Comparison of ENCODE assay signal across 16 cellular contexts in genomic region chr2:162014751-162015150, GRCh38. TPM values are rescaled to one million over a fixed set of nuclear protein-coding genes. Genes with fewer than 3 reads are reported as not detected.
DNase-seq lines count a peak whose midpoint lies in the region; ATAC-seq and TF ChIP-seq lines count a peak whose summit lies in the region.
"Had no signal": no experiment of that assay in that cellular context is flagged by ENCODE, and none has a peak within 500 bp of the region (broad histone marks: within the 10 kb centered on the region; RNA-seq: fewer than 3 reads in every experiment).

No MANE protein-coding gene starts in this region.

- H3K36me3 Mint-ChIP-seq in activated CD4-positive, alpha-beta T cell treated with anti-CD3 and anti-CD28 coated beads for 36 hours (ENCODE audit: low read depth) = peaks cover 17% of the 10 kb centered on the region
- H3K36me3 Mint-ChIP-seq in activated T-helper 2 cell treated with anti-CD3 and anti-CD28 coated beads, Interferon-gamma antibody, Interleukin-2, Interleukin-4, amounts not matched to agents 10 μg/mL and 5 μg/mL and 100 μg/mL, durations not matched to agents 14 hours and 24 hours and 36 hours (ENCODE audit: low read depth) = peaks cover 92% of the 10 kb centered on the region
- H3K36me3 Mint-ChIP-seq in progenitor cell of endocrine pancreas (ENCODE audit: insufficient read depth) = no peaks in the 10 kb centered on the region
- H3K36me3 Mint-ChIP-seq: stimulated activated memory B cell treated with anti-CD40 and anti-IgM and Interleukin-4, amounts not matched to agents 10 μg/mL and 1 μg/mL and 100 μg/mL, for 72 hours had no signal

- H3K27ac ChIP-seq in KOPT-K1 (ENCODE audit: low read depth, low read length, poor library complexity, severe bottlenecking) (peak overlapping the region; percentile 98), lower lobe of right lung (peak overlapping the region; percentile 66)

- H3K27me3 Mint-ChIP-seq in activated CD4-positive, alpha-beta T cell treated with anti-CD3 and anti-CD28 coated beads for 36 hours = no peaks in the 10 kb centered on the region
- H3K27me3 Mint-ChIP-seq in activated T-helper 2 cell treated with anti-CD3 and anti-CD28 coated beads, Interferon-gamma antibody, Interleukin-2, Interleukin-4, amounts not matched to agents 10 μg/mL and 5 μg/mL and 100 μg/mL, durations not matched to agents 14 hours and 24 hours and 36 hours (ENCODE audit: low read depth) = no peaks in the 10 kb centered on the region
- H3K27me3 Mint-ChIP-seq in progenitor cell of endocrine pancreas = peaks cover 6% of the 10 kb centered on the region

- CTCF ChIA-PET in activated CD4-positive, alpha-beta T cell treated with anti-CD3 and anti-CD28 coated beads for 36 hours (lab: Charles Lee) = interaction anchor here (1.5 to 2.2 kb wide), 3 partner anchors 9 to 22 kb away, joined by 3 to 8 read pairs (median 4); no protein-coding TSS in a partner anchor

- no peak overlapping the region for H3K4me3 ChIP-seq in lower lobe of right lung
- H3K4me3 ChIP-seq: adrenal gland, left ventricle myocardium inferior, smooth muscle cell had no signal

- no peaks in the 10 kb centered on the region for H3K27me3 ChIP-seq in lower lobe of right lung (ENCODE audit: low read depth)

- TF ChIP-seq CTCF in lower lobe of right lung (IDR thresholded peaks at IDR 0.05) (no peak), progenitor cell of endocrine pancreas (IDR thresholded peaks at IDR 0.05; ENCODE audit: unreplicated experiment) (no peak)

- peaks cover 6% of the 10 kb centered on the region for H3K4me1 ChIP-seq in lower lobe of right lung
- H3K4me1 ChIP-seq: adrenal gland had no signal

- POLR2A ChIA-PET in activated CD4-positive, alpha-beta T cell treated with anti-CD3 and anti-CD28 coated beads for 36 hours (lab: Charles Lee) = no interaction called here

- no peaks in the 10 kb centered on the region for H3K9me3 ChIP-seq in KOPT-K1 (ENCODE audit: insufficient read depth, low read length, poor library complexity, severe bottlenecking)
- H3K9me3 ChIP-seq in lower lobe of right lung = no peaks in the 10 kb centered on the region
- H3K9me3 ChIP-seq: adrenal gland, left ventricle myocardium inferior had no signal

- peaks cover 2% of the 10 kb centered on the region for H3K9me3 Mint-ChIP-seq in activated CD4-positive, alpha-beta T cell treated with anti-CD3 and anti-CD28 coated beads for 36 hours (ENCODE audit: low read depth)
- no peaks in the 10 kb centered on the region for H3K9me3 Mint-ChIP-seq in activated T-helper 2 cell treated with anti-CD3 and anti-CD28 coated beads, Interferon-gamma antibody, Interleukin-2, Interleukin-4, amounts not matched to agents 10 μg/mL and 5 μg/mL and 100 μg/mL, durations not matched to agents 14 hours and 24 hours and 36 hours
- H3K9me3 Mint-ChIP-seq in progenitor cell of endocrine pancreas (ENCODE audit: low read depth) = no peaks in the 10 kb centered on the region
- H3K9me3 Mint-ChIP-seq: stimulated activated memory B cell treated with anti-CD40 and anti-IgM and Interleukin-4, amounts not matched to agents 10 μg/mL and 1 μg/mL and 100 μg/mL, for 72 hours had no signal

- ATAC-seq in activated CD4-positive, alpha-beta T cell treated with anti-CD3 and anti-CD28 coated beads for 36 hours = no peak
- ATAC-seq in lower lobe of right lung = no peak
- ATAC-seq: stimulated activated memory B cell treated with anti-CD40 and anti-IgM and Interleukin-4, amounts not matched to agents 10 μg/mL and 1 μg/mL and 100 μg/mL, for 72 hours had no signal

- peak overlapping the region; percentile 55 for H3K27ac Mint-ChIP-seq in activated CD4-positive, alpha-beta T cell treated with anti-CD3 and anti-CD28 coated beads for 36 hours
- peak overlapping the region; percentile 46 for H3K27ac Mint-ChIP-seq in activated T-helper 2 cell treated with anti-CD3 and anti-CD28 coated beads, Interferon-gamma antibody, Interleukin-2, Interleukin-4, amounts not matched to agents 10 μg/mL and 5 μg/mL and 100 μg/mL, durations not matched to agents 14 hours and 24 hours and 36 hours
- no peak overlapping the region for H3K27ac Mint-ChIP-seq in progenitor cell of endocrine pancreas
- H3K27ac Mint-ChIP-seq: stimulated activated memory B cell treated with anti-CD40 and anti-IgM and Interleukin-4, amounts not matched to agents 10 μg/mL and 1 μg/mL and 100 μg/mL, for 72 hours had no signal

- no peak for DNase-seq in activated CD4-positive, alpha-beta T cell treated with anti-CD3 and anti-CD28 coated beads for 36 hours
- DNase-seq in activated CD4-positive, alpha-beta T cell treated with anti-CD3 and anti-CD28 coated beads, Interleukin-2, amount 50 U/mL, for 48 hours = no peak
- no peak for DNase-seq in activated T-helper 2 cell treated with anti-CD3 and anti-CD28 coated beads, Interferon-gamma antibody, Interleukin-2, Interleukin-4, amounts not matched to agents 10 μg/mL and 5 μg/mL and 100 μg/mL, durations not matched to agents 14 hours and 24 hours and 36 hours (ENCODE audit: low spot score)
- DNase-seq in lower lobe of right lung = no peak
- no peak for DNase-seq in NCI-H128 (lab: John Stamatoyannopoulos, UW; ENCODE audit: unreplicated experiment)
- DNase-seq in progenitor cell of endocrine pancreas (ENCODE audit: low spot score, unreplicated experiment) = no peak
- no peak for DNase-seq in NCI-H526 (lab: John Stamatoyannopoulos, UW)
- DNase-seq: adrenal gland, EL, left ventricle myocardium inferior, NCI-H1105, posterior cingulate gyrus, trophoblast cell had no signal

- no peak overlapping the region for H3K4me3 Mint-ChIP-seq in activated CD4-positive, alpha-beta T cell treated with anti-CD3 and anti-CD28 coated beads for 36 hours
- no peak overlapping the region for H3K4me3 Mint-ChIP-seq in activated T-helper 2 cell treated with anti-CD3 and anti-CD28 coated beads, Interferon-gamma antibody, Interleukin-2, Interleukin-4, amounts not matched to agents 10 μg/mL and 5 μg/mL and 100 μg/mL, durations not matched to agents 14 hours and 24 hours and 36 hours (ENCODE audit: low read depth)
- H3K4me3 Mint-ChIP-seq in progenitor cell of endocrine pancreas (ENCODE audit: low read depth) = no peak overlapping the region
- H3K4me3 Mint-ChIP-seq: stimulated activated memory B cell treated with anti-CD40 and anti-IgM and Interleukin-4, amounts not matched to agents 10 μg/mL and 1 μg/mL and 100 μg/mL, for 72 hours had no signal

- H3K4me1 Mint-ChIP-seq in activated CD4-positive, alpha-beta T cell treated with anti-CD3 and anti-CD28 coated beads for 36 hours = peaks cover 50% of the 10 kb centered on the region
- H3K4me1 Mint-ChIP-seq in activated T-helper 2 cell treated with anti-CD3 and anti-CD28 coated beads, Interferon-gamma antibody, Interleukin-2, Interleukin-4, amounts not matched to agents 10 μg/mL and 5 μg/mL and 100 μg/mL, durations not matched to agents 14 hours and 24 hours and 36 hours (ENCODE audit: low read depth) = peaks cover 59% of the 10 kb centered on the region
- no peaks in the 10 kb centered on the region for H3K4me1 Mint-ChIP-seq in progenitor cell of endocrine pancreas (ENCODE audit: low read depth)

- intact Hi-C loops in activated CD4-positive, alpha-beta T cell treated with anti-CD3 and anti-CD28 coated beads for 36 hours (cut with DNase I, micrococcal nuclease) = loop anchor here (5.0 kb wide), 3 partner anchors 58 to 303 kb away; partner anchors contain the start of genes DPP4 (in 2 of the 2) and IFIH1 (in 1 of the 2)
- intact Hi-C loops in activated T-helper 2 cell treated with anti-CD3 and anti-CD28 coated beads, Interferon-gamma antibody, Interleukin-2, Interleukin-4, amounts not matched to agents 10 μg/mL and 5 μg/mL and 100 μg/mL, durations not matched to agents 14 hours and 24 hours and 36 hours (cut with micrococcal nuclease) = loop anchor here (5.0 kb wide), 1 partner anchor 303 kb away; the partner anchor contains the start of gene IFIH1
- intact Hi-C loops in lower lobe of right lung (cut with DNase I) = no loop called here

- H3K36me3 ChIP-seq in KOPT-K1 (ENCODE audit: insufficient read depth, low read length) (peaks cover 76% of the 10 kb centered on the region), lower lobe of right lung (no peaks in the 10 kb centered on the region)
- H3K36me3 ChIP-seq: adrenal gland had no signal

RNA-seq across cellular contexts. Expression of gene DPP4, which starts 59.3 kb away (rescaled TPM):
- total RNA-seq in activated CD4-positive, alpha-beta T cell treated with anti-CD3 and anti-CD28 coated beads for 36 hours = 10 to 100 TPM; 15.9 to 22.4 TPM
- 65.8 and 67.0 TPM in 2 replicates for total RNA-seq in activated T-helper 2 cell treated with anti-CD3 and anti-CD28 coated beads, Interferon-gamma antibody, Interleukin-2, Interleukin-4, amounts not matched to agents 10 μg/mL and 5 μg/mL and 100 μg/mL, durations not matched to agents 14 hours and 24 hours and 36 hours
- total RNA-seq in lower lobe of right lung = 24.5 TPM
- 3.2 and 3.3 TPM in 2 replicates for total RNA-seq in progenitor cell of endocrine pancreas
